Comparison of ENCODE assay signal across 12 cellular contexts in genomic region chr10:62056219-62056618, GRCh38.
DNase-seq lines count a peak whose midpoint lies in the region; ATAC-seq and TF ChIP-seq lines count a peak whose summit lies in the region.
"Had no signal": no experiment of that assay in that cellular context is flagged by ENCODE, and none has a peak within 500 bp of the region (broad histone marks: within the 10 kb centered on the region; RNA-seq: fewer than 3 reads in every experiment).

No MANE protein-coding gene starts in this region.

- no peaks in the 10 kb centered on the region for H3K9me3 Mint-ChIP-seq in osteocyte (ENCODE audit: unreplicated experiment)
- H3K9me3 Mint-ChIP-seq: immature natural killer cell had no signal

- no peak for ATAC-seq in GM19351 (IDR thresholded peaks at IDR 0.05; ENCODE audit: unreplicated experiment)

- intact Hi-C loops in colonic mucosa (cut with DNase I), result no loop called here

- H3K9ac ChIP-seq in colonic mucosa (ENCODE audit: low read depth in 2 of 2, low read length in 2 of 2) (peak overlapping the region in 1 of 2 donors; percentile 7), MM.1S (ENCODE audit: low read length) (no peak overlapping the region)

- H3K9me2 ChIP-seq in DOHH2 (replicated peaks; ENCODE audit: control insufficient read depth, low read length), result no peaks in the 10 kb centered on the region
- H3K9me2 ChIP-seq in MM.1S (replicated peaks; ENCODE audit: insufficient read depth, low read length), result no peaks in the 10 kb centered on the region

- H3K4me2 ChIP-seq in DOHH2 (ENCODE audit: low read length) (peak overlapping the region; percentile 37), MM.1S (ENCODE audit: low read depth, low read length) (no peak overlapping the region)

- peaks cover 97% of the 10 kb centered on the region for H3K4me1 Mint-ChIP-seq in osteocyte (ENCODE audit: unreplicated experiment)

- H3K27ac Mint-ChIP-seq in osteocyte (ENCODE audit: unreplicated experiment), result peak overlapping the region; percentile 82

- no peaks in the 10 kb centered on the region for H4K20me1 ChIP-seq in DOHH2 (ENCODE audit: control insufficient read depth, insufficient read depth, low read depth, low read length)
- H4K20me1 ChIP-seq in MM.1S (ENCODE audit: insufficient read depth, low read length), result no peaks in the 10 kb centered on the region

- H3K27me3 Mint-ChIP-seq in osteocyte (ENCODE audit: unreplicated experiment), result no peaks in the 10 kb centered on the region

- H3K9me3 ChIP-seq in DOHH2 (ENCODE audit: control insufficient read depth, insufficient read depth, low read length), result no peaks in the 10 kb centered on the region
- H3K9me3 ChIP-seq in colonic mucosa, result no peaks in the 10 kb centered on the region
- no peaks in the 10 kb centered on the region for H3K9me3 ChIP-seq in MM.1S (replicated peaks; ENCODE audit: insufficient read depth, low read length)
- H3K9me3 ChIP-seq: prostate gland had no signal

- H3K79me2 ChIP-seq in ACC112 (ENCODE audit: control insufficient read depth, insufficient read depth, low read length, unreplicated experiment), result peaks cover 68% of the 10 kb centered on the region
- peaks cover 12% of the 10 kb centered on the region for H3K79me2 ChIP-seq in DOHH2 (ENCODE audit: control insufficient read depth, low read length)
- H3K79me2 ChIP-seq in MM.1S (ENCODE audit: low read length), result peaks cover 100% of the 10 kb centered on the region

- no peak for DNase-seq in colonic mucosa
- DNase-seq in osteocyte (ENCODE audit: extremely low spot score, unreplicated experiment), result no peak
- DNase-seq in stimulated activated CD4-positive, alpha-beta T cell treated with anti-CD3 and anti-CD28 coated beads, Interleukin-4, amount 100 ng/mL, for 1 hour, result no peak
- no peak for DNase-seq in dermis blood vessel endothelial cell
- DNase-seq in MM.1S, result no peak
- DNase-seq: amniotic stem cell, immature natural killer cell, NCI-H187 had no signal

- H2AFZ ChIP-seq in ACC112 (ENCODE audit: low read length, unreplicated experiment) (no peak overlapping the region), MM.1S (ENCODE audit: low read length) (no peak overlapping the region)

- H3K4me3 ChIP-seq in ACC112 (ENCODE audit: low read depth, low read length) (peak overlapping the region; percentile 56), DOHH2 (ENCODE audit: low read length) (peak overlapping the region; percentile 24), colonic mucosa (no peak overlapping the region), MM.1S (ENCODE audit: low read length) (no peak overlapping the region)
- H3K4me3 ChIP-seq: prostate gland had no signal

- no peak for TF ChIP-seq CTCF in DOHH2 (IDR thresholded peaks at IDR 0.05; ENCODE audit: low read depth, low read length, poor library complexity, severe bottlenecking)
- TF ChIP-seq CTCF in colonic mucosa (IDR thresholded peaks at IDR 0.05), result no peak
- no peak for TF ChIP-seq CTCF in osteocyte (IDR thresholded peaks at IDR 0.05)
- no peak for TF ChIP-seq CTCF in MM.1S (IDR thresholded peaks at IDR 0.05; ENCODE audit: low read length)

- H3K27ac ChIP-seq in ACC112 (ENCODE audit: low read depth, low read length) (peak overlapping the region; percentile 55), DOHH2 (ENCODE audit: low read depth, low read length) (no peak overlapping the region), colonic mucosa (peak overlapping the region; percentile 52), MM.1S (ENCODE audit: low read length) (no peak overlapping the region)

- H3K27me3 ChIP-seq in ACC112 (ENCODE audit: insufficient read depth, low read length), result no peaks in the 10 kb centered on the region
- no peaks in the 10 kb centered on the region for H3K27me3 ChIP-seq in DOHH2 (ENCODE audit: control insufficient read depth, low read length)
- H3K27me3 ChIP-seq in colonic mucosa, result no peaks in the 10 kb centered on the region
- no peaks in the 10 kb centered on the region for H3K27me3 ChIP-seq in MM.1S (replicated peaks; ENCODE audit: insufficient read depth, low read length)

- H3K4me3 Mint-ChIP-seq in osteocyte (ENCODE audit: unreplicated experiment), result peak overlapping the region; percentile 97
- H3K4me3 Mint-ChIP-seq: immature natural killer cell had no signal

- H3F3A ChIP-seq in DOHH2 (ENCODE audit: control insufficient read depth, insufficient read depth), result no peaks in the 10 kb centered on the region
- H3F3A ChIP-seq in MM.1S (ENCODE audit: insufficient read depth, low read length), result peaks cover 8% of the 10 kb centered on the region; the same call in 1 of the 2 replicates

- H3K4me1 ChIP-seq in ACC112 (ENCODE audit: control insufficient read depth, insufficient read depth, low read length, unreplicated experiment), result peaks cover 82% of the 10 kb centered on the region
- H3K4me1 ChIP-seq in DOHH2 (ENCODE audit: control insufficient read depth, low read length), result peaks cover 94% of the 10 kb centered on the region
- H3K4me1 ChIP-seq in colonic mucosa, result no peaks in the 10 kb centered on the region
- H3K4me1 ChIP-seq in MM.1S (ENCODE audit: low read length), result peaks cover 33% of the 10 kb centered on the region
- H3K4me1 ChIP-seq: prostate gland had no signal

- H3K36me3 ChIP-seq in ACC112 (ENCODE audit: insufficient read depth, low read length) (peaks cover 75% of the 10 kb centered on the region), DOHH2 (ENCODE audit: control insufficient read depth, low read length) (peaks cover 91% of the 10 kb centered on the region), colonic mucosa (no peaks in the 10 kb centered on the region), MM.1S (replicated peaks; ENCODE audit: insufficient read depth, low read length) (peaks cover 29% of the 10 kb centered on the region)
- H3K36me3 ChIP-seq: prostate gland had no signal

- peaks cover 85% of the 10 kb centered on the region for H3K36me3 Mint-ChIP-seq in osteocyte (ENCODE audit: unreplicated experiment)

Comparison
In these comparisons a context has a peak if more than half of its experiments do, and no peak if none do; other contexts are left out.
1. H3K27ac ChIP-seq: peak in ACC112 (single experiment) and colonic mucosa (single experiment); none in DOHH2 (single experiment) and MM.1S (single experiment).
2. H3K4me3 ChIP-seq: peak in ACC112 (single experiment) and DOHH2 (single experiment); none in colonic mucosa (single experiment) and MM.1S (single experiment).